ENCODE assay signal across 30 cellular contexts in genomic region chr2:233830111-233830760, GRCh38. TPM values are rescaled to one million over a fixed set of nuclear protein-coding genes. Genes with fewer than 3 reads are reported as not detected.
DNase-seq lines count a peak whose midpoint lies in the region; ATAC-seq, FAIRE-seq and TF ChIP-seq lines count a peak whose summit lies in the region.
"Had no signal": no experiment of that assay in that cellular context is flagged by ENCODE, and none has a peak within 500 bp of the region (broad histone marks: within the 10 kb centered on the region; RNA-seq: fewer than 3 reads in every experiment).

No MANE protein-coding gene starts in this region.

- H3K27me3 Mint-ChIP-seq in natural killer cell treated with Interleukin-12 subunit alpha and Interleukin-12 subunit beta and Interleukin-15 and Interleukin-18, amount 100 ng/mL, for 72 hours = peaks cover 6 to 7% of the 10 kb centered on the region in 2 donors
- peaks cover 0 to 6% of the 10 kb centered on the region in 2 donors for H3K27me3 Mint-ChIP-seq in natural killer cell (ENCODE audit: low read depth in 2 of 2)

- H3K4me1 Mint-ChIP-seq in natural killer cell treated with Interleukin-12 subunit alpha and Interleukin-12 subunit beta and Interleukin-15 and Interleukin-18, amount 100 ng/mL, for 72 hours (ENCODE audit: low read depth in 2 of 2) = no peaks in the 10 kb centered on the region
- H3K4me1 Mint-ChIP-seq in natural killer cell = no peaks in the 10 kb centered on the region

- H3K27ac ChIP-seq in osteoblast (ENCODE audit: low read depth, low read length) (no peak overlapping the region), aorta (ENCODE audit: low read depth in 1 of 2, low read length in 2 of 2) (no peak overlapping the region)
- H3K27ac ChIP-seq: 22Rv1, brain microvascular endothelial cell, SK-N-MC, upper lobe of left lung had no signal

- H3K4me1 ChIP-seq in osteoblast (ENCODE audit: insufficient read depth, low read length) (peaks cover 4% of the 10 kb centered on the region), aorta (ENCODE audit: control insufficient read depth in 1 of 2, insufficient read depth in 2 of 2, low read length in 2 of 2) (no peaks in the 10 kb centered on the region)
- H3K4me1 ChIP-seq: HAP-1, upper lobe of left lung had no signal

- no peaks in the 10 kb centered on the region for H3K79me2 ChIP-seq in osteoblast (ENCODE audit: insufficient read depth, low read length)

- H3K4me3 ChIP-seq in osteoblast (ENCODE audit: insufficient read depth, low read length) (no peak overlapping the region), aorta (ENCODE audit: low read length in 2 of 2) (no peak overlapping the region)
- H3K4me3 ChIP-seq: HAP-1, SK-N-MC, upper lobe of left lung had no signal

- peak; percentile 26 for DNase-seq in activated CD4-positive, CD25-positive, alpha-beta regulatory T cell treated with anti-CD3 and anti-CD28 coated beads, Interleukin-2, amount 50 U/mL, for 72 hours
- no peak for DNase-seq in activated CD4-positive, CD25-positive, alpha-beta regulatory T cell (lab: John Stamatoyannopoulos, UW)
- DNase-seq in natural killer cell treated with Interleukin-12 subunit alpha and Interleukin-12 subunit beta and Interleukin-15 and Interleukin-18, amount 100 ng/mL, for 72 hours (ENCODE audit: low spot score) = peak; percentile 59
- no peak for DNase-seq in natural killer cell
- peak; percentile 47 for DNase-seq in osteoblast (ENCODE audit: insufficient read length, low spot score, missing footprints)
- peak; percentile 36 for DNase-seq in aorta
- DNase-seq in RCC 7860 (ENCODE audit: low spot score) = no peak
- no peak for DNase-seq in COLO668 (lab: John Stamatoyannopoulos, UW; ENCODE audit: unreplicated experiment)
- DNase-seq: activated CD4-positive, alpha-beta T cell treated with anti-CD3 and anti-CD28 coated beads, Interleukin-2, amount 50 U/mL, for 48 hours; activated gamma-delta T cell treated with Interleukin-2 at 50 U/mL for 16 hours; brain microvascular endothelial cell; DMS79; GDM1; hippocampal formation; NCI-H1417; NCI-H2029 treated with DMSO at 0.1 percent for 48 hours; NCI-H2227 treated with DMSO at 0.1 percent for 48 hours; NCI-H526; OCI-M1; upper lobe of left lung had no signal

- no peak overlapping the region for H3K4me2 ChIP-seq in osteoblast (ENCODE audit: insufficient read depth, low read length)

- no peaks in the 10 kb centered on the region for H3K36me3 Mint-ChIP-seq in natural killer cell treated with Interleukin-12 subunit alpha and Interleukin-12 subunit beta and Interleukin-15 and Interleukin-18, amount 100 ng/mL, for 72 hours
- H3K36me3 Mint-ChIP-seq in natural killer cell = no peaks in the 10 kb centered on the region
- H3K36me3 Mint-ChIP-seq: memory B cell had no signal

- no peaks in the 10 kb centered on the region for H3K27me3 ChIP-seq in osteoblast (ENCODE audit: insufficient read depth, low read length)
- H3K27me3 ChIP-seq in aorta (ENCODE audit: control insufficient read depth in 1 of 2, insufficient read depth in 2 of 2, low read length in 1 of 2) = no peaks in the 10 kb centered on the region
- H3K27me3 ChIP-seq: brain microvascular endothelial cell, upper lobe of left lung had no signal

- no peak overlapping the region for H3K4me3 Mint-ChIP-seq in natural killer cell treated with Interleukin-12 subunit alpha and Interleukin-12 subunit beta and Interleukin-15 and Interleukin-18, amount 100 ng/mL, for 72 hours
- no peak overlapping the region for H3K4me3 Mint-ChIP-seq in natural killer cell
- H3K4me3 Mint-ChIP-seq: CD14-positive monocyte; memory B cell; neural crest cell; T-helper 1 cell treated with Interleukin-12 subunit alpha and Interleukin-12 subunit beta and Interleukin-4 antibody, amounts not matched to agents 30 μg/mL and 1 μg/mL, for 36 hours had no signal

- H2AFZ ChIP-seq in osteoblast (ENCODE audit: low read length) = no peak overlapping the region

- intact Hi-C loops in natural killer cell (cut with micrococcal nuclease) (no loop called here), aorta (cut with DNase I) (no loop called here)

- no peak overlapping the region for H3K27ac Mint-ChIP-seq in natural killer cell treated with Interleukin-12 subunit alpha and Interleukin-12 subunit beta and Interleukin-15 and Interleukin-18, amount 100 ng/mL, for 72 hours
- H3K27ac Mint-ChIP-seq in natural killer cell = no peak overlapping the region
- H3K27ac Mint-ChIP-seq: memory B cell; T-helper 1 cell treated with Interleukin-12 subunit alpha and Interleukin-12 subunit beta and Interleukin-4 antibody, amounts not matched to agents 30 μg/mL and 1 μg/mL, for 36 hours had no signal

- FAIRE-seq in RCC 7860 (lab: Jason Lieb, UNC) = no peak

- ATAC-seq in natural killer cell treated with Interleukin-12 subunit alpha and Interleukin-12 subunit beta and Interleukin-15 and Interleukin-18, amount 100 ng/mL, for 72 hours = peak; percentile 4 to 36
- ATAC-seq in natural killer cell = no peak
- ATAC-seq in aorta (ENCODE audit: low FRiP score) = no peak

- H3K9me3 Mint-ChIP-seq in natural killer cell treated with Interleukin-12 subunit alpha and Interleukin-12 subunit beta and Interleukin-15 and Interleukin-18, amount 100 ng/mL, for 72 hours = no peaks in the 10 kb centered on the region
- no peaks in the 10 kb centered on the region for H3K9me3 Mint-ChIP-seq in natural killer cell
- H3K9me3 Mint-ChIP-seq: neural crest cell; T-helper 1 cell treated with Interleukin-12 subunit alpha and Interleukin-12 subunit beta and Interleukin-4 antibody, amounts not matched to agents 30 μg/mL and 1 μg/mL, for 36 hours had no signal

- no peaks in the 10 kb centered on the region for H3K9me3 ChIP-seq in osteoblast (ENCODE audit: low read depth, low read length)
- no peaks in the 10 kb centered on the region for H3K9me3 ChIP-seq in aorta (ENCODE audit: control insufficient read depth, low read length)
- H3K9me3 ChIP-seq: HAP-1 had no signal

- WGBS in aorta, 2 donors = 92 to 94% methylated on average over 6 of the region's 6 CpGs

- H3K36me3 ChIP-seq in osteoblast (ENCODE audit: insufficient read depth, low read length) (no peaks in the 10 kb centered on the region), aorta (ENCODE audit: control insufficient read depth in 1 of 2, insufficient read depth in 2 of 2, low read length in 1 of 2) (no peaks in the 10 kb centered on the region)
- H3K36me3 ChIP-seq: brain microvascular endothelial cell, upper lobe of left lung had no signal

- no peaks in the 10 kb centered on the region for H4K20me1 ChIP-seq in osteoblast (ENCODE audit: insufficient read depth, low read length)

- TF ChIP-seq CTCF in natural killer cell (IDR thresholded peaks at IDR 0.05) = no peak
- no peak for TF ChIP-seq CTCF in osteoblast (IDR thresholded peaks at IDR 0.05; ENCODE audit: extremely low read depth, low read depth, low read length)

RNA-seq across cellular contexts. Expression of gene HJURP, which starts 24.1 kb away (rescaled TPM):
- total RNA-seq in natural killer cell treated with Interleukin-12 subunit alpha and Interleukin-12 subunit beta and Interleukin-15 and Interleukin-18, amount 100 ng/mL, for 72 hours = 10 to 100 TPM; 35.6 to 76.6 TPM
- 1 to 10 TPM in 2 of 3 donors, under 1 TPM in 1; 0.87 to 3.2 (median 1.5) TPM for total RNA-seq in natural killer cell
- 2.9 and 3.5 TPM in 2 replicates for total RNA-seq in osteoblast
- total RNA-seq in aorta = 1 to 10 TPM; 1.1 TPM
- polyA plus RNA-seq in aorta = not detected
- polyA plus RNA-seq: CD14-positive monocyte had no signal

RNA-seq across cellular contexts. Expression of gene MROH2A, which starts 52.1 kb away (rescaled TPM):
- total RNA-seq in natural killer cell treated with Interleukin-12 subunit alpha and Interleukin-12 subunit beta and Interleukin-15 and Interleukin-18, amount 100 ng/mL, for 72 hours = not detected
- total RNA-seq in natural killer cell (not detected), osteoblast (not detected in 2 replicates), aorta (not detected)
- polyA plus RNA-seq in aorta = not detected
- total RNA-seq: cerebellum, neural crest cell, right cardiac atrium, subcutaneous adipose tissue, upper lobe of left lung had no signal
- polyA plus RNA-seq: CD14-positive monocyte, right cardiac atrium had no signal

Comparison
In these comparisons a context has a peak if more than half of its experiments do, and no peak if none do; other contexts are left out.
1. DNase-seq: peak in activated CD4-positive, CD25-positive, alpha-beta regulatory T cell treated with anti-CD3 and anti-CD28 coated beads, Interleukin-2, amount 50 U/mL, for 72 hours (single experiment), natural killer cell treated with Interleukin-12 subunit alpha and Interleukin-12 subunit beta and Interleukin-15 and Interleukin-18, amount 100 ng/mL, for 72 hours (single experiment), osteoblast (single experiment) and aorta (2 of 2); none in activated CD4-positive, CD25-positive, alpha-beta regulatory T cell (0 of 4), natural killer cell (single experiment), RCC 7860 (single experiment) and COLO668 (single experiment).
2. ATAC-seq: peak in natural killer cell treated with Interleukin-12 subunit alpha and Interleukin-12 subunit beta and Interleukin-15 and Interleukin-18, amount 100 ng/mL, for 72 hours (2 of 2); none in natural killer cell (0 of 3) and aorta (single experiment).